14 cellular contexts compared by ENCODE assay signal in genomic region chr11:120566176-120566575, GRCh38. TPM values are rescaled to one million over a fixed set of nuclear protein-coding genes. Genes with fewer than 3 reads are reported as not detected.
DNase-seq lines count a peak whose midpoint lies in the region; ATAC-seq and TF ChIP-seq lines count a peak whose summit lies in the region.
"Had no signal": no experiment of that assay in that cellular context is flagged by ENCODE, and none has a peak within 500 bp of the region (broad histone marks: within the 10 kb centered on the region; RNA-seq: fewer than 3 reads in every experiment).

No MANE protein-coding gene starts in this region.

- no peak for TF ChIP-seq CTCF in astrocyte of the spinal cord (IDR thresholded peaks at IDR 0.05; ENCODE audit: low read depth, low read length)

- H3K79me2 ChIP-seq in ACC112 (ENCODE audit: control insufficient read depth, insufficient read depth, low read length, unreplicated experiment), result no peaks in the 10 kb centered on the region

- in situ Hi-C loops in astrocyte of the spinal cord (cut with HindIII; ENCODE audit: low sequenced_read_pairs), result no loop called here

- H3K4me1 ChIP-seq in ACC112 (ENCODE audit: control insufficient read depth, insufficient read depth, low read length, unreplicated experiment), result peaks cover 15% of the 10 kb centered on the region
- H3K4me1 ChIP-seq: SJCRH30 had no signal

- H3K4me3 ChIP-seq in ACC112 (ENCODE audit: low read depth, low read length) (no peak overlapping the region), astrocyte of the spinal cord (ENCODE audit: low read depth, low read length) (no peak overlapping the region), MG63 (no peak overlapping the region)
- H3K4me3 ChIP-seq: SJCRH30, tibial artery had no signal

- DNase-seq in HT1080 (ENCODE audit: low read depth) (peak; percentile 78), astrocyte of the spinal cord (ENCODE audit: low read depth, low spot score) (peak; percentile 19), kidney tubule cell (ENCODE audit: low spot score) (peak; percentile 80), NCI-H1694 treated with DMSO at 0.1 percent for 48 hours (lab: John Stamatoyannopoulos, UW) (no peak), MG63 (no peak), NCI-H2107 (lab: John Stamatoyannopoulos, UW) (no peak)
- DNase-seq: activated naive CD4-positive, alpha-beta T cell treated with anti-CD3 and anti-CD28 coated beads, Interleukin-2, amount 10 ng/mL, durations not matched to agents 7 days and 5 days; NCI-H1930; NCI-H774; SJCRH30 had no signal

- H3K36me3 ChIP-seq in ACC112 (ENCODE audit: insufficient read depth, low read length), result no peaks in the 10 kb centered on the region
- no peaks in the 10 kb centered on the region for H3K36me3 ChIP-seq in MG63
- H3K36me3 ChIP-seq: SJCRH30, tibial artery had no signal

- ATAC-seq in GM18868 (IDR thresholded peaks at IDR 0.05; ENCODE audit: unreplicated experiment), result no peak

- no peaks in the 10 kb centered on the region for H3K9me3 ChIP-seq in MG63
- H3K9me3 ChIP-seq: SJCRH30, tibial artery had no signal

- peaks cover 9% of the 10 kb centered on the region; the same call in 1 of the 2 replicates for H3K27me3 ChIP-seq in ACC112 (ENCODE audit: insufficient read depth, low read length)
- H3K27me3 ChIP-seq in MG63, result no peaks in the 10 kb centered on the region
- H3K27me3 ChIP-seq: SJCRH30 had no signal

- no peak overlapping the region for H2AFZ ChIP-seq in ACC112 (ENCODE audit: low read length, unreplicated experiment)

- 0 out of 2 replicates have a peak overlapping the region, but pooled peaks have one; percentile 3 for H3K27ac ChIP-seq in ACC112 (ENCODE audit: low read depth, low read length)
- H3K27ac ChIP-seq: SJCRH30, tibial artery, VCaP had no signal

RNA-seq across cellular contexts. Expression of gene GRIK4, which starts 54.6 kb away (rescaled TPM):
- not detected in 2 replicates for total RNA-seq in HT1080 (2014; rRNA removed; shearing (Covaris generic))
- 0.02 and 0.05 TPM in 2 replicates for polyA plus RNA-seq in HT1080 (2015; cell fraction: cytosol; rRNA removed)
- not detected in 2 replicates for polyA plus RNA-seq in HT1080 (2015; cell fraction: nucleus; rRNA removed)
- not detected in 2 replicates for total RNA-seq in MG63 (2014; rRNA removed; shearing (Covaris generic); ENCODE audit: low replicate concordance)
- total RNA-seq: SJCRH30 had no signal

Comparison
In these comparisons a context has a peak if more than half of its experiments do, and no peak if none do; other contexts are left out.
1. DNase-seq: peak in HT1080 (single experiment), astrocyte of the spinal cord (single experiment) and kidney tubule cell (single experiment); none in NCI-H1694 treated with DMSO at 0.1 percent for 48 hours (single experiment), MG63 (single experiment) and NCI-H2107 (single experiment).